ENCODE assay signal across 8 cellular contexts in genomic region chr16:324451-325334, GRCh38. TPM values are rescaled to one million over a fixed set of nuclear protein-coding genes. Genes with fewer than 3 reads are reported as not detected.
DNase-seq lines count a peak whose midpoint lies in the region; ATAC-seq and TF ChIP-seq lines count a peak whose summit lies in the region.

No MANE protein-coding gene starts in this region.

- DNase-seq in GM06990 (ENCODE audit: extremely low read depth, insufficient read length): peak; percentile 74
- peak in 3 of 4 experiments; percentile 24 to 72 (median 60) for DNase-seq in activated naive CD4-positive, alpha-beta T cell (lab: John Stamatoyannopoulos, UW)
- no peak for DNase-seq in kidney glomerular epithelial cell (lab: John Stamatoyannopoulos, UW)
- DNase-seq in NCI-H1694 (lab: John Stamatoyannopoulos, UW): no peak
- DNase-seq in omental fat pad (ENCODE audit: low spot score): no peak

- no peaks in the 10 kb centered on the region for H3K9me3 ChIP-seq in OCI-LY1 (ENCODE audit: low read length)
- H3K9me3 ChIP-seq in neutrophil: no peaks in the 10 kb centered on the region

- no peaks in the 10 kb centered on the region for H4K20me1 ChIP-seq in OCI-LY1 (ENCODE audit: insufficient read depth, low read length)

- H3K4me2 ChIP-seq in OCI-LY1 (ENCODE audit: low read length): peak overlapping the region; percentile 64

- H3K27ac ChIP-seq in OCI-LY1 (ENCODE audit: low read depth, low read length, poor library complexity, severe bottlenecking) (peak overlapping the region; percentile 75), neutrophil (peak overlapping the region; percentile 94)

- peak overlapping the region; percentile 45 for H3K4me3 ChIP-seq in GM06990 (replicated peaks; ENCODE audit: low read depth, low read length)
- peak overlapping the region; percentile 45 for H3K4me3 ChIP-seq in OCI-LY1 (ENCODE audit: low read depth, low read length, poor library complexity, severe bottlenecking)
- peak overlapping the region; percentile 61 to 66 for H3K4me3 ChIP-seq in neutrophil (ENCODE audit: low read depth in 1 of 2, low read length in 1 of 2)

- peak overlapping the region; percentile 39; the same call in 1 of the 2 replicates for H3K9ac ChIP-seq in OCI-LY1 (ENCODE audit: low read length)

- peaks cover 44% of the 10 kb centered on the region for H3K4me1 ChIP-seq in OCI-LY1 (ENCODE audit: insufficient read depth, low read length, severe bottlenecking)
- peaks cover 52 to 74% of the 10 kb centered on the region in 2 experiments for H3K4me1 ChIP-seq in neutrophil (ENCODE audit: control insufficient read depth in 1 of 2, insufficient read depth in 1 of 2, low read depth in 1 of 2, low read length in 1 of 2)

- H3F3A ChIP-seq in OCI-LY1 (ENCODE audit: insufficient read depth, low read length): no peaks in the 10 kb centered on the region

- H3K9me2 ChIP-seq in OCI-LY1 (ENCODE audit: low read depth, low read length): no peaks in the 10 kb centered on the region

- no peak overlapping the region for H2AFZ ChIP-seq in OCI-LY1 (ENCODE audit: low read length)

- no peaks in the 10 kb centered on the region for H3K27me3 ChIP-seq in GM06990 (replicated peaks; ENCODE audit: control insufficient read depth, insufficient read depth, low read length)
- H3K27me3 ChIP-seq in OCI-LY1 (ENCODE audit: insufficient read depth, low read length): no peaks in the 10 kb centered on the region
- no peaks in the 10 kb centered on the region for H3K27me3 ChIP-seq in neutrophil

- H3K36me3 ChIP-seq in GM06990 (ENCODE audit: control insufficient read depth, insufficient read depth, low read length): no peaks in the 10 kb centered on the region; the same call in 1 of the 2 replicates
- H3K36me3 ChIP-seq in OCI-LY1 (ENCODE audit: insufficient read depth, low read length): no peaks in the 10 kb centered on the region
- H3K36me3 ChIP-seq in neutrophil: peaks cover 11% of the 10 kb centered on the region

- TF ChIP-seq CTCF in GM06990 (IDR thresholded peaks at IDR 0.05; ENCODE audit: insufficient read depth, low read length, poor library complexity, severe bottlenecking): no peak
- no peak for TF ChIP-seq CTCF in OCI-LY1 (IDR thresholded peaks at IDR 0.05; ENCODE audit: low read length)
- no peak for TF ChIP-seq CTCF in neutrophil (IDR thresholded peaks at IDR 0.05)
- no peak for TF ChIP-seq CTCF in omental fat pad (IDR thresholded peaks at IDR 0.05)

- no peaks in the 10 kb centered on the region for H3K79me2 ChIP-seq in OCI-LY1 (ENCODE audit: insufficient read depth, low read length)

- ATAC-seq in HG02571 (IDR thresholded peaks at IDR 0.05; ENCODE audit: unreplicated experiment) (no peak), omental fat pad (ENCODE audit: low FRiP score) (no peak)

RNA-seq across cellular contexts. Expression of gene AXIN1, which starts 27.8 kb away (rescaled TPM):
- total RNA-seq in omental fat pad: 10 to 100 TPM; 17.0 to 36.6 (median 20.9) TPM

RNA-seq across cellular contexts. Expression of gene PDIA2, which starts 41.7 kb away (rescaled TPM):
- total RNA-seq in omental fat pad: 1 to 10 TPM in 3 of 4 donors, not detected in 1; 1.5 to 5.3 (median 2.7) TPM

RNA-seq across cellular contexts. Expression of gene ARHGDIG, which starts 44.3 kb away (rescaled TPM):
- total RNA-seq in omental fat pad: 10 to 100 TPM in 1 of 4 donors, 1 to 10 TPM in 2, not detected in 1; 2.3 to 12.2 (median 5.9) TPM

RNA-seq across cellular contexts. Expression of gene MRPL28, which starts 45.6 kb away (rescaled TPM):
- total RNA-seq in omental fat pad: 10 to 100 TPM; 53.3 to 58.2 (median 53.9) TPM

RNA-seq across cellular contexts. Expression of gene RGS11, which starts 48.9 kb away (rescaled TPM):
- 10 to 100 TPM in 2 of 4 donors, 1 to 10 TPM in 2; 5.0 to 23.5 (median 13.8) TPM for total RNA-seq in omental fat pad

Comparison
In these comparisons a context has a peak if more than half of its experiments do, and no peak if none do; other contexts are left out.
1. DNase-seq: peak in GM06990 (single experiment) and activated naive CD4-positive, alpha-beta T cell (3 of 4); none in kidney glomerular epithelial cell (single experiment), NCI-H1694 (single experiment) and omental fat pad (single experiment).
2. Peak in every context shown above with its lines, with median percentiles within 50 percentile points of each other: H3K4me3 ChIP-seq.